In the genomic region with DNA sequence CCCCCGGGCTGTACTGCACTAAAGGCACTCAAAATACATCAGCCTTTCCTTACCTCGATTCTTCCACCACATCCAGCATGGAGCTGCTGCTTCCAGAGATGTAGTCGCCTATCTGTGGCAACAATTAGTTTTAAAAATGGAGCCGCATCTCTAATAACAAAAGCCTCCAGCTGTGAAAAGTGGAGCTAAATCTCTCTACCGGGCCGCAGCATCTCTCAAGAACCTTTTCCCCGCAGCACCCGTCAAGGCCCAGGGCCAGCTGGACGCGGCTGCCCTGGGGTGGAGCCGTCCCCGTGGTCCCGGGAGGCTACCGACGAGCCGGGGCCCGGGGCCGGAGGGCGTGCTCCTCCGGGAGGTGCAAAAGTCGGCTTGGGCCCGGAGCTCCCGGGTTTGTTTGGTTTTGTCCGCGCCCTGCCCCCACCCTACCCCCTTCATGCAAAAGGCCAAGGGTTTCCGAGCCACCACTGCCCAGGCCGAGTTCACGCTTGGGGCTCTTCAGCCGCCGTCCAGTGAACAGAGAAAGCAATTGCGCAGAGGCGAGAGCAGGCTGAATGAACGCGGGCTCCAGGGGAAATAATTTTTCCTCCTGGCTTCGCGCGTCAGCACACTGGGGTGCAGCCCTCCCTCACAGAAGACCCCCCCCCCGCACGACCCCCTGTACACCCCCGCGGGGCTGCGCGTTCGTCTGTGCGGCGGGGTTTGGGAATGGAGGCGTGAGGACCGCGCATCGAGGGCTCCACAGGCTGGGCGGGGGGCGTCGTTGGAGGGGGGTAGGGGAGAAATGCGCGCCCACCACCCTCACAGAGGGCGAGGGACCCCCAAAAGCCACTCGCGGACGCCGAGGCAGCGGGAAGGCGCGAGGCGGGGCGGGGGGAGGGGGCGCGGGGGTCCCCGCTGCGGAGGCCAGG, we compare ENCODE assay signal across 8 cellular contexts. TPM values are rescaled to one million over a fixed set of nuclear protein-coding genes. Genes with fewer than 3 reads are reported as not detected.
DNase-seq lines count a peak whose midpoint lies in the region; ATAC-seq and TF ChIP-seq lines count a peak whose summit lies in the region.

No MANE protein-coding gene starts in this region.

- H3K27ac ChIP-seq in colonic mucosa (no peak overlapping the region), uterus (no peak overlapping the region)

- peaks cover 8% of the 10 kb centered on the region for H3K4me1 Mint-ChIP-seq in activated naive CD8-positive, alpha-beta T cell (ENCODE audit: low read depth)
- peaks cover 9% of the 10 kb centered on the region for H3K4me1 Mint-ChIP-seq in activated naive CD8-positive, alpha-beta T cell treated with anti-CD3 and anti-CD28 coated beads for 36 hours

- H3K27me3 ChIP-seq in colonic mucosa = peaks cover 20% of the 10 kb centered on the region
- no peaks in the 10 kb centered on the region for H3K27me3 ChIP-seq in uterus

- TF ChIP-seq CTCF in colonic mucosa (IDR thresholded peaks at IDR 0.05) = no peak
- TF ChIP-seq CTCF in uterus (IDR thresholded peaks at IDR 0.05) = no peak

- H3K4me3 ChIP-seq in colonic mucosa (peak overlapping the region; percentile 57), uterus (peak overlapping the region; percentile 18 to 74)

- H3K4me1 ChIP-seq in colonic mucosa = no peaks in the 10 kb centered on the region
- no peaks in the 10 kb centered on the region for H3K4me1 ChIP-seq in uterus

- peaks cover 2% of the 10 kb centered on the region for H3K36me3 Mint-ChIP-seq in activated naive CD8-positive, alpha-beta T cell
- no peaks in the 10 kb centered on the region for H3K36me3 Mint-ChIP-seq in activated naive CD8-positive, alpha-beta T cell treated with anti-CD3 and anti-CD28 coated beads for 36 hours

- intact Hi-C loops in colonic mucosa (cut with DNase I) = no loop called here
- intact Hi-C loops in uterus (cut with DNase I; ENCODE audit: low total_unique reads) = no loop called here

- no peak for TF ChIP-seq POLR2A in uterus (IDR thresholded peaks at IDR 0.05)

- no peak for DNase-seq in activated naive CD8-positive, alpha-beta T cell treated with anti-CD3 and anti-CD28 coated beads for 36 hours
- peak; percentile 18 for DNase-seq in colonic mucosa
- DNase-seq in lung microvascular endothelial cell (ENCODE audit: low read depth in 2 of 2) = peak; percentile 10 to 31
- DNase-seq in uterus = no peak
- no peak for DNase-seq in mesenteric fat pad (ENCODE audit: low spot score)
- no peak for DNase-seq in NCI-H187 (lab: John Stamatoyannopoulos, UW)

- no peaks in the 10 kb centered on the region for H3K36me3 ChIP-seq in colonic mucosa
- no peaks in the 10 kb centered on the region for H3K36me3 ChIP-seq in uterus

- no peaks in the 10 kb centered on the region for H3K9me3 ChIP-seq in colonic mucosa
- H3K9me3 ChIP-seq in uterus = no peaks in the 10 kb centered on the region

- H3K4me3 Mint-ChIP-seq in activated naive CD8-positive, alpha-beta T cell = peak overlapping the region; percentile 56
- H3K4me3 Mint-ChIP-seq in activated naive CD8-positive, alpha-beta T cell treated with anti-CD3 and anti-CD28 coated beads for 36 hours = no peak overlapping the region

- H3K27me3 Mint-ChIP-seq in activated naive CD8-positive, alpha-beta T cell = peaks cover 29% of the 10 kb centered on the region
- peaks cover 77% of the 10 kb centered on the region for H3K27me3 Mint-ChIP-seq in activated naive CD8-positive, alpha-beta T cell treated with anti-CD3 and anti-CD28 coated beads for 36 hours

- no peak for ATAC-seq in HG02678 (IDR thresholded peaks at IDR 0.05; ENCODE audit: unreplicated experiment)

- no peaks in the 10 kb centered on the region for H3K9me3 Mint-ChIP-seq in activated naive CD8-positive, alpha-beta T cell (ENCODE audit: low read depth)
- H3K9me3 Mint-ChIP-seq in activated naive CD8-positive, alpha-beta T cell treated with anti-CD3 and anti-CD28 coated beads for 36 hours = no peaks in the 10 kb centered on the region

- H3K9ac ChIP-seq in colonic mucosa (ENCODE audit: low read depth in 2 of 2, low read length in 2 of 2) = no peak overlapping the region

- no peak overlapping the region for H3K27ac Mint-ChIP-seq in activated naive CD8-positive, alpha-beta T cell
- no peak overlapping the region for H3K27ac Mint-ChIP-seq in activated naive CD8-positive, alpha-beta T cell treated with anti-CD3 and anti-CD28 coated beads for 36 hours

RNA-seq across cellular contexts. Expression of a gene that starts 0.6 kb away (rescaled TPM):
- total RNA-seq in activated naive CD8-positive, alpha-beta T cell treated with anti-CD3 and anti-CD28 coated beads for 36 hours = not detected
- under 1 TPM; 0.20 to 0.58 TPM for total RNA-seq in colonic mucosa
- 2.0 and 3.1 TPM in 2 replicates for total RNA-seq in lung microvascular endothelial cell
- total RNA-seq in uterus = 10 to 100 TPM in 2 of 4 donors, 1 to 10 TPM in 2; 4.1 to 15.3 (median 9.2) TPM
- total RNA-seq in mesenteric fat pad = 8.6 TPM

Comparison
In these comparisons a context has a peak if more than half of its experiments do, and no peak if none do; other contexts are left out.
1. DNase-seq: peak in colonic mucosa (single experiment) and lung microvascular endothelial cell (2 of 2); none in activated naive CD8-positive, alpha-beta T cell treated with anti-CD3 and anti-CD28 coated beads for 36 hours (single experiment), uterus (0 of 2), mesenteric fat pad (single experiment) and NCI-H187 (0 of 2).